Comparison of ENCODE assay signal across 20 cellular contexts in genomic region chr22:23764931-23765881, GRCh38. TPM values are rescaled to one million over a fixed set of nuclear protein-coding genes. Genes with fewer than 3 reads are reported as not detected.
A peak's percentile ranks its signal among the peaks of the same experiment; 100 is the strongest.
DNase-seq lines count a peak whose midpoint lies in the region; ATAC-seq, FAIRE-seq and TF ChIP-seq lines count a peak whose summit lies in the region.
"Had no signal": no experiment of that assay in that cellular context is flagged by ENCODE, and none has a peak within 500 bp of the region (broad histone marks: within the 10 kb centered on the region; RNA-seq: fewer than 3 reads in every experiment).

No MANE protein-coding gene starts in this region.

- ATAC-seq in A549 = no peak
- no peak for ATAC-seq in left colon
- no peak for ATAC-seq in GM18907 (IDR thresholded peaks at IDR 0.05; ENCODE audit: unreplicated experiment)

- H3K4me3 ChIP-seq in A549 (no peak overlapping the region), liver (ENCODE audit: low read depth in 1 of 3, low read length in 3 of 3) (peak overlapping the region in 2 of 3 donors; percentile 35 to 67), small intestine (ENCODE audit: low read depth in 1 of 2, low read length in 2 of 2) (no peak overlapping the region)
- H3K4me3 ChIP-seq in CD8-positive, alpha-beta memory T cell (ENCODE audit: low read length) = no peak overlapping the region
- H3K4me3 ChIP-seq: prostate gland had no signal

- H3K27ac Mint-ChIP-seq in CD8-positive, alpha-beta memory T cell = peak overlapping the region in 7 of 8 donors; percentile 43 to 87 (median 68)
- H3K27ac Mint-ChIP-seq in activated CD4-positive, alpha-beta memory T cell treated with anti-CD3 and anti-CD28 coated beads for 36 hours = no peak overlapping the region

- peaks cover 27 to 53% (median 38%) of the 10 kb centered on the region in 3 donors for H3K4me1 Mint-ChIP-seq in CD8-positive, alpha-beta memory T cell
- H3K4me1 Mint-ChIP-seq in activated CD4-positive, alpha-beta memory T cell treated with anti-CD3 and anti-CD28 coated beads for 36 hours (ENCODE audit: low read depth) = peaks cover 34% of the 10 kb centered on the region

- peak overlapping the region; percentile 43 to 83 (median 61) for H3K4me3 Mint-ChIP-seq in CD8-positive, alpha-beta memory T cell
- H3K4me3 Mint-ChIP-seq in activated CD4-positive, alpha-beta memory T cell treated with anti-CD3 and anti-CD28 coated beads for 36 hours = peak overlapping the region; percentile 29

- peak overlapping the region; percentile 88 for H3K4me2 ChIP-seq in A549

- no peak for TF ChIP-seq EP300 in A549 (IDR thresholded peaks at IDR 0.05)

- H3K27me3 ChIP-seq in CD8-positive, alpha-beta memory T cell (ENCODE audit: insufficient read depth, low read length, poor library complexity, severe bottlenecking) = no peaks in the 10 kb centered on the region
- H3K27me3 ChIP-seq in liver (ENCODE audit: control insufficient read depth in 4 of 4, insufficient read depth in 4 of 4, low read length in 3 of 4) (no peaks in the 10 kb centered on the region), small intestine (ENCODE audit: control insufficient read depth in 2 of 2, insufficient read depth in 2 of 2, low read length in 2 of 2) (no peaks in the 10 kb centered on the region)

- no peak overlapping the region for H3K9ac ChIP-seq in liver (ENCODE audit: low read depth in 1 of 2, low read length in 2 of 2)

- 93% methylated on average over 7 of the region's 9 CpGs for WGBS in A549 (ENCODE audit: missing lambda C conversion rate)
- 59% methylated on average over 9 of the region's 9 CpGs for WGBS in liver
- WGBS in small intestine, 3 donors = 90 to 91% (median 90%) methylated on average over 9 of the region's 9 CpGs

- DNase-seq in A549 (ENCODE audit: low read depth in 1 of 2, low spot score in 1 of 2) = no peak
- DNase-seq in CD8-positive, alpha-beta memory T cell = no peak
- no peak for DNase-seq in activated CD4-positive, alpha-beta memory T cell treated with anti-CD3 and anti-CD28 coated beads for 36 hours
- no peak for DNase-seq in left colon
- no peak for DNase-seq in epidermal melanocyte (ENCODE audit: insufficient read length, low spot score)
- DNase-seq in small intestine = no peak
- DNase-seq: activated CD4-positive, alpha-beta T cell treated with anti-CD3 and anti-CD28 coated beads for 48 hours; amniotic stem cell; effector CD4-positive, alpha-beta T cell; NCI-H1092; NCI-H510A; stimulated activated CD4-positive, alpha-beta T cell treated with anti-CD3 and anti-CD28 coated beads, Interleukin-4, amount 100 ng/mL, for 4 hours had no signal

- no peaks in the 10 kb centered on the region for H3K27me3 Mint-ChIP-seq in CD8-positive, alpha-beta memory T cell
- no peaks in the 10 kb centered on the region for H3K27me3 Mint-ChIP-seq in activated CD4-positive, alpha-beta memory T cell treated with anti-CD3 and anti-CD28 coated beads for 36 hours

- peaks cover 0 to 4% (median 0%) of the 10 kb centered on the region in 3 donors for H3K36me3 Mint-ChIP-seq in CD8-positive, alpha-beta memory T cell
- peaks cover 5% of the 10 kb centered on the region for H3K36me3 Mint-ChIP-seq in activated CD4-positive, alpha-beta memory T cell treated with anti-CD3 and anti-CD28 coated beads for 36 hours

- no peak for TF ChIP-seq POLR2A in A549 (IDR thresholded peaks at IDR 0.05; ENCODE audit: low read length)

- TF ChIP-seq RAD21 in A549 (conservative IDR thresholded peaks at IDR 0.05 in 1 of 2, IDR thresholded peaks at IDR 0.05 in 1 of 2) (no peak), liver (IDR thresholded peaks at IDR 0.05) (peak in 1 of 2 donors; percentile 66)

- H3K4me1 ChIP-seq in A549 (peaks cover 27% of the 10 kb centered on the region), liver (ENCODE audit: control insufficient read depth in 4 of 4, insufficient read depth in 4 of 4, low read length in 3 of 4) (peaks cover 16 to 46% (median 34%) of the 10 kb centered on the region in 4 donors), small intestine (ENCODE audit: control insufficient read depth in 2 of 2, insufficient read depth in 1 of 2, low read depth in 1 of 2, low read length in 1 of 2) (peaks cover 0 to 4% of the 10 kb centered on the region in 2 donors)
- H3K4me1 ChIP-seq in CD8-positive, alpha-beta memory T cell (ENCODE audit: insufficient read depth, low read length) = peaks cover 37% of the 10 kb centered on the region

- no peaks in the 10 kb centered on the region for H3K9me3 Mint-ChIP-seq in CD8-positive, alpha-beta memory T cell
- H3K9me3 Mint-ChIP-seq in activated CD4-positive, alpha-beta memory T cell treated with anti-CD3 and anti-CD28 coated beads for 36 hours = no peaks in the 10 kb centered on the region

- no peak for TF ChIP-seq CTCF in A549 (IDR thresholded peaks at IDR 0.05)
- TF ChIP-seq CTCF in liver (IDR thresholded peaks at IDR 0.05; ENCODE audit: low read depth, low read length, missing input control) = no peak

- intact Hi-C loops in activated CD4-positive, alpha-beta memory T cell treated with anti-CD3 and anti-CD28 coated beads for 36 hours (cut with micrococcal nuclease) = loop anchor here (10.0 kb wide), 1 partner anchor 60 kb away; no protein-coding TSS in a partner anchor
- intact Hi-C loops in left colon (cut with DNase I, micrococcal nuclease) = loop anchor here (5.0 to 10.0 kb wide), 2 partner anchors 80 to 87 kb away; no protein-coding TSS in a partner anchor

- H3K9me3 ChIP-seq in A549 (no peaks in the 10 kb centered on the region), liver (ENCODE audit: control insufficient read depth in 4 of 4, low read length in 3 of 4) (no peaks in the 10 kb centered on the region), small intestine (ENCODE audit: control insufficient read depth, low read depth) (no peaks in the 10 kb centered on the region)
- H3K9me3 ChIP-seq in CD8-positive, alpha-beta memory T cell (ENCODE audit: low read length) = no peaks in the 10 kb centered on the region
- H3K9me3 ChIP-seq: prostate gland had no signal

- POLR2A ChIA-PET in A549 (lab: Yijun Ruan, JAX) = interaction anchor here (0.9 kb wide), 1 partner anchor 92 kb away, joined by 9 read pairs; the partner anchor contains the start of gene SLC2A11
- POLR2A ChIA-PET in CD8-positive, alpha-beta memory T cell (lab: Charles Lee) = no interaction called here
- POLR2A ChIA-PET in activated CD4-positive, alpha-beta memory T cell treated with anti-CD3 and anti-CD28 coated beads for 36 hours (lab: Charles Lee) = no interaction called here

- H3K36me3 ChIP-seq in CD8-positive, alpha-beta memory T cell (ENCODE audit: insufficient read depth, low read length) = no peaks in the 10 kb centered on the region
- H3K36me3 ChIP-seq in liver (ENCODE audit: control insufficient read depth in 4 of 4, insufficient read depth in 3 of 4, low read depth in 1 of 4, low read length in 3 of 4) (peaks cover 0 to 6% (median 4%) of the 10 kb centered on the region in 4 donors), small intestine (ENCODE audit: control insufficient read depth in 2 of 2, insufficient read depth in 2 of 2, low read length in 2 of 2) (peaks cover 0 to 2% of the 10 kb centered on the region in 2 donors)
- H3K36me3 ChIP-seq: prostate gland had no signal

- CTCF ChIA-PET in A549 (lab: Yijun Ruan, JAX) = interaction anchor here (0.8 to 16.9 kb wide), 4 partner anchors 10 to 191 kb away, joined by 3 to 175 read pairs (median 5); no protein-coding TSS in a partner anchor
- CTCF ChIA-PET in CD8-positive, alpha-beta memory T cell (lab: Charles Lee) = interaction anchor here (1.0 to 1.8 kb wide), 2 partner anchors 15 to 84 kb away, joined by 3 to 5 read pairs; partner anchors contain the start of gene ZNF70
- CTCF ChIA-PET in activated CD4-positive, alpha-beta memory T cell treated with anti-CD3 and anti-CD28 coated beads for 36 hours (lab: Charles Lee) = no interaction called here

- FAIRE-seq in A549 (lab: Jason Lieb, UNC) (no peak), small intestine (lab: Jason Lieb, UNC) (no peak)
- FAIRE-seq: D721Med had no signal

- H3K27ac ChIP-seq in A549 (peak overlapping the region; percentile 51 to 68; a peak in 5 of 6 replicates), liver (ENCODE audit: low read depth in 1 of 2, low read length in 2 of 2) (peak overlapping the region; percentile 49 to 70), small intestine (ENCODE audit: low read depth in 1 of 2, low read length in 1 of 2) (no peak overlapping the region)
- H3K27ac ChIP-seq in CD8-positive, alpha-beta memory T cell (ENCODE audit: low read depth, low read length) = no peak overlapping the region
- H3K27ac ChIP-seq: prostate gland had no signal

RNA-seq across cellular contexts. Expression of gene C22orf15, which starts 2.4 kb away (rescaled TPM):
- polyA plus RNA-seq in A549 (2011; rRNA removed) (not detected in 2 replicates), A549 (2017; fragmentation: RNase III; extraction: RNeasy Plus Mini Kit Qiagen cat#74134 plus additional on column Dnase treatment) (not detected in 3 replicates), liver (under 1 TPM; 0.03 to 0.10 TPM), small intestine (under 1 TPM in 1 of 3 donors, not detected in 2; 0.07 TPM)
- polyA plus RNA-seq in A549 (2012; cell fraction: cytosol; rRNA removed) = not detected in 2 replicates
- not detected in 2 replicates for polyA plus RNA-seq in A549 (2012; cell fraction: nucleus; rRNA removed)
- polyA minus RNA-seq in A549 (2011; rRNA and poly(A)+ RNA removed) = not detected in 2 replicates
- under 1 TPM; 0.81 to 0.93 TPM for total RNA-seq in CD8-positive, alpha-beta memory T cell
- 0.75 TPM for polyA plus RNA-seq in CD8-positive, alpha-beta memory T cell
- under 1 TPM; 0.31 to 0.90 TPM for total RNA-seq in activated CD4-positive, alpha-beta memory T cell treated with anti-CD3 and anti-CD28 coated beads for 36 hours
- total RNA-seq in liver (under 1 TPM; 0.14 to 0.17 TPM), left colon (not detected)
- total RNA-seq: H4, lower leg skin, prostate gland, SK-MEL-5 had no signal

RNA-seq across cellular contexts. Expression of gene CHCHD10, which starts 2.6 kb away (rescaled TPM):
- polyA plus RNA-seq in A549 (2011; rRNA removed) = 33.0 and 59.4 TPM in 2 replicates
- 143 and 149 TPM in 2 replicates for polyA plus RNA-seq in A549 (2012; cell fraction: cytosol; rRNA removed)
- polyA plus RNA-seq in A549 (2012; cell fraction: nucleus; rRNA removed) = 81.7 and 94.5 TPM in 2 replicates
- 79.5 to 99.0 TPM (median 85.4 TPM) in 3 replicates for polyA plus RNA-seq in A549 (2017; fragmentation: RNase III; extraction: RNeasy Plus Mini Kit Qiagen cat#74134 plus additional on column Dnase treatment)
- 88.9 and 141 TPM in 2 replicates for polyA minus RNA-seq in A549 (2011; rRNA and poly(A)+ RNA removed)
- 100 to 1,000 TPM; 172 to 186 TPM for total RNA-seq in CD8-positive, alpha-beta memory T cell
- polyA plus RNA-seq in CD8-positive, alpha-beta memory T cell = 34.0 TPM
- 100 to 1,000 TPM; 144 to 157 TPM for total RNA-seq in activated CD4-positive, alpha-beta memory T cell treated with anti-CD3 and anti-CD28 coated beads for 36 hours
- 10 to 100 TPM; 13.4 to 24.0 TPM for total RNA-seq in liver
- 100 to 1,000 TPM; 254 to 784 TPM for polyA plus RNA-seq in liver
- 100 to 1,000 TPM; 413 to 538 TPM for total RNA-seq in left colon
- 100 to 1,000 TPM; 212 to 544 (median 351) TPM for polyA plus RNA-seq in small intestine
- total RNA-seq: HT1080 had no signal

RNA-seq across cellular contexts. Expression of gene MMP11, which starts 7.4 kb away (rescaled TPM):
- polyA plus RNA-seq in A549 (2011; rRNA removed) (0.36 and 0.61 TPM in 2 replicates), A549 (2017; fragmentation: RNase III; extraction: RNeasy Plus Mini Kit Qiagen cat#74134 plus additional on column Dnase treatment) (0.16 to 0.26 TPM (median 0.23 TPM) in 3 replicates), liver (under 1 TPM; 0.33 to 0.89 TPM), small intestine (1 to 10 TPM in 2 of 3 donors, not detected in 1; 1.1 to 1.7 TPM)
- polyA plus RNA-seq in A549 (2012; cell fraction: cytosol; rRNA removed) = 0.28 and 0.36 TPM in 2 replicates
- polyA plus RNA-seq in A549 (2012; cell fraction: nucleus; rRNA removed) = 0.47 and 0.58 TPM in 2 replicates
- 0.66 and 0.78 TPM in 2 replicates for polyA minus RNA-seq in A549 (2011; rRNA and poly(A)+ RNA removed)
- total RNA-seq in CD8-positive, alpha-beta memory T cell = 1 to 10 TPM in 1 of 2 experiments, under 1 TPM in 1; 0.90 to 1.6 TPM
- polyA plus RNA-seq in CD8-positive, alpha-beta memory T cell = 1.9 TPM
- total RNA-seq in activated CD4-positive, alpha-beta memory T cell treated with anti-CD3 and anti-CD28 coated beads for 36 hours = 1 to 10 TPM in 1 of 2 experiments, under 1 TPM in 1; 0.70 to 1.0 TPM
- total RNA-seq in liver (10 to 100 TPM in 1 of 2 donors, under 1 TPM in 1; 0.33 to 33.7 TPM), left colon (1 to 10 TPM; 1.6 to 4.6 TPM)
- total RNA-seq: HT1080 had no signal

RNA-seq across cellular contexts. Expression of gene VPREB3, which starts 11.0 kb away (rescaled TPM):
- 0.41 and 0.90 TPM in 2 replicates for polyA plus RNA-seq in A549 (2011; rRNA removed)
- 0.81 and 0.93 TPM in 2 replicates for polyA plus RNA-seq in A549 (2012; cell fraction: cytosol; rRNA removed)
- 0.59 and 1.0 TPM in 2 replicates for polyA plus RNA-seq in A549 (2012; cell fraction: nucleus; rRNA removed)
- polyA plus RNA-seq in A549 (2017; fragmentation: RNase III; extraction: RNeasy Plus Mini Kit Qiagen cat#74134 plus additional on column Dnase treatment) = 0.37 to 0.61 TPM (median 0.52 TPM) in 3 replicates
- polyA minus RNA-seq in A549 (2011; rRNA and poly(A)+ RNA removed) = 0.88 TPM in 1 of 2 replicates, not detected in the other
- not detected for total RNA-seq in CD8-positive, alpha-beta memory T cell
- polyA plus RNA-seq in CD8-positive, alpha-beta memory T cell = not detected
- not detected for total RNA-seq in activated CD4-positive, alpha-beta memory T cell treated with anti-CD3 and anti-CD28 coated beads for 36 hours
- total RNA-seq in liver = 1 to 10 TPM in 1 of 2 donors, not detected in 1; 3.2 TPM
- polyA plus RNA-seq in liver = 1 to 10 TPM in 1 of 2 donors, under 1 TPM in 1; 0.69 to 1.8 TPM
- 1 to 10 TPM in 1 of 2 donors, under 1 TPM in 1; 0.61 to 1.1 TPM for total RNA-seq in left colon
- polyA plus RNA-seq in small intestine = 1 to 10 TPM in 1 of 3 donors, not detected in 2; 6.2 TPM
- total RNA-seq: H4, HT1080, lower leg skin, prostate gland, SK-MEL-5 had no signal

RNA-seq across cellular contexts. Expression of gene ZNF70, which starts 14.3 kb away (rescaled TPM):
- polyA plus RNA-seq in A549 (2011; rRNA removed) (0.88 and 2.1 TPM in 2 replicates), A549 (2017; fragmentation: RNase III; extraction: RNeasy Plus Mini Kit Qiagen cat#74134 plus additional on column Dnase treatment) (0.98 to 1.3 TPM (median 1.2 TPM) in 3 replicates), liver (under 1 TPM; 0.14 to 0.20 TPM), small intestine (under 1 TPM in 2 of 3 donors, not detected in 1; 0.27 to 0.98 TPM)
- 0.36 and 0.45 TPM in 2 replicates for polyA plus RNA-seq in A549 (2012; cell fraction: cytosol; rRNA removed)
- polyA plus RNA-seq in A549 (2012; cell fraction: nucleus; rRNA removed) = 0.78 and 1.6 TPM in 2 replicates
- polyA minus RNA-seq in A549 (2011; rRNA and poly(A)+ RNA removed) = 4.5 and 5.8 TPM in 2 replicates
- total RNA-seq in CD8-positive, alpha-beta memory T cell = 1 to 10 TPM; 3.4 to 3.7 TPM
- polyA plus RNA-seq in CD8-positive, alpha-beta memory T cell = 0.35 TPM
- total RNA-seq in activated CD4-positive, alpha-beta memory T cell treated with anti-CD3 and anti-CD28 coated beads for 36 hours = 1 to 10 TPM; 1.2 to 1.3 TPM
- total RNA-seq in liver (1 to 10 TPM; 1.2 to 1.9 TPM), left colon (1 to 10 TPM; 3.7 to 3.8 TPM)

Comparison
In these comparisons a context has a peak if more than half of its experiments do, and no peak if none do; other contexts are left out.
1. H3K27ac ChIP-seq: peak in A549 (2 of 2) and liver (2 of 2); none in CD8-positive, alpha-beta memory T cell (single experiment) and small intestine (0 of 2).
2. H3K4me3 ChIP-seq: peak in liver (2 of 3); none in A549 (single experiment), CD8-positive, alpha-beta memory T cell (single experiment) and small intestine (0 of 2).
3. RNA of gene CHCHD10, which starts 2.6 kb away (total RNA-seq): 413 to 538 TPM in left colon, 172 to 186 TPM in CD8-positive, alpha-beta memory T cell and 144 to 157 TPM in activated CD4-positive, alpha-beta memory T cell treated with anti-CD3 and anti-CD28 coated beads for 36 hours; 13.4 to 24.0 TPM in liver; every median in the first group is over 4 times any median in the second.